Comparison of ENCODE assay signal across 39 cellular contexts in the genomic region with DNA sequence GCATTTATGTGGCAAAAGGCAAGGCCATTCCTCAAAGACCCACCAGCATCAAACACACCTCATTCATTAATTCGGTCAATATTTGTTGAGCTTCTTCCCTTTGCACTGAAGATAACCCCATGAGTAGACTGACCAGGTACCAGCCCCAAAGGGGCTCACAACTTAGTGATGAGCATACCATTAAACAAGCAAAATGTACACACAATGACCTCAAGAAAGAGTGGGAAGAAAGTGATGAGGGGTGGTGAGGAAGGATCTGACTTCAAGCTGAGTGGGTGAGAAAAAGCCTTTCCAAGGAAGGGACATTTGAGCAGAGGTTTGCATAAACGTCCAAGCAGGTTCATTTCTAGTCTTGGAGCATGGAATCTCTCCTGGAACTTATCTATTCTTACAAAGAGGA.
"Had no signal": no experiment of that assay in that cellular context is flagged by ENCODE, and none has a peak within 500 bp of the region (broad histone marks: within the 10 kb centered on the region; RNA-seq: fewer than 3 reads in every experiment).

No MANE protein-coding gene starts in this region.

- H3K36me3 ChIP-seq: adrenal gland, ascending aorta, brain microvascular endothelial cell, breast epithelium, cardiac muscle cell had no signal

- H3K27ac Mint-ChIP-seq: activated naive CD4-positive, alpha-beta T cell treated with anti-CD3 and anti-CD28 coated beads for 36 hours; activated naive CD4-positive, alpha-beta T cell treated with anti-CD3 and anti-CD28 coated beads, Interleukin-2, amount 10 ng/mL, durations not matched to agents 7 days and 5 days; activated naive CD4-positive, alpha-beta T cell treated with anti-CD3 and anti-CD28 coated beads, Interleukin-2, amount 50 U/mL, for 24 hours; activated naive CD4-positive, alpha-beta T cell treated with anti-CD3 and anti-CD28 coated beads, Interleukin-2, amount 50 U/mL, for 72 hours; activated naive CD8-positive, alpha-beta T cell; activated naive CD8-positive, alpha-beta T cell treated with anti-CD3 and anti-CD28 coated beads for 36 hours; activated naive CD8-positive, alpha-beta T cell treated with anti-CD3 and anti-CD28 coated beads, Interleukin-2, amount 10 ng/mL, durations not matched to agents 7 days and 5 days; activated naive CD8-positive, alpha-beta T cell treated with anti-CD3 and anti-CD28 coated beads, Interleukin-2, amount 50 U/mL, for 24 hours; activated T-cell treated with anti-CD3 and anti-CD28 coated beads, Interleukin-2, amount 50 U/mL, for 24 hours; activated T-cell treated with anti-CD3 and anti-CD28 coated beads, Interleukin-2, amount 50 U/mL, for 72 hours; activated T-helper 1 cell treated with anti-CD3 and anti-CD28 coated beads, Interleukin-12 subunit alpha, Interleukin-12 subunit beta, Interleukin-2, Interleukin-4 antibody, amounts not matched to agents 30 ng/mL and 10 ng/mL and 1 ng/mL, durations not matched to agents 14 hours and 24 hours and 36 hours; activated T-helper 17 cell treated with anti-CD3 and anti-CD28 coated beads, Interleukin-2, amount 50 U/mL, for 72 hours; activated T-helper 2 cell treated with anti-CD3 and anti-CD28 coated beads, Interferon-gamma antibody, Interleukin-2, Interleukin-4, amounts not matched to agents 10 μg/mL and 5 μg/mL and 100 μg/mL, durations not matched to agents 14 hours and 24 hours and 36 hours; brain had no signal

- H3K4me3 ChIP-seq: adrenal gland, ascending aorta, body of pancreas, breast epithelium, cardiac muscle cell had no signal

- H3K27me3 ChIP-seq: adrenal gland, ascending aorta, body of pancreas, brain microvascular endothelial cell had no signal

- H3K27me3 Mint-ChIP-seq: activated naive CD4-positive, alpha-beta T cell treated with anti-CD3 and anti-CD28 coated beads, Interleukin-2, amount 10 ng/mL, durations not matched to agents 7 days and 5 days; activated naive CD8-positive, alpha-beta T cell; activated naive CD8-positive, alpha-beta T cell treated with anti-CD3 and anti-CD28 coated beads for 36 hours; activated naive CD8-positive, alpha-beta T cell treated with anti-CD3 and anti-CD28 coated beads, Interleukin-2, amount 10 ng/mL, durations not matched to agents 7 days and 5 days; activated naive CD8-positive, alpha-beta T cell treated with anti-CD3 and anti-CD28 coated beads, Interleukin-2, amount 50 U/mL, for 24 hours; activated T-cell treated with anti-CD3 and anti-CD28 coated beads, Interleukin-2, amount 50 U/mL, for 24 hours; activated T-helper 17 cell treated with anti-CD3 and anti-CD28 coated beads, Interleukin-2, amount 50 U/mL, for 72 hours; central memory CD8-positive, alpha-beta T cell had no signal

- H3K4me1 ChIP-seq: ascending aorta, breast epithelium had no signal

- ATAC-seq: activated naive CD4-positive, alpha-beta T cell treated with anti-CD3 and anti-CD28 coated beads, Interleukin-2, amount 50 U/mL, for 72 hours; activated naive CD8-positive, alpha-beta T cell treated with anti-CD3 and anti-CD28 coated beads, Interleukin-2, amount 50 U/mL, for 24 hours; activated T-cell treated with anti-CD3 and anti-CD28 coated beads, Interleukin-2, amount 50 U/mL, for 4 hours; activated T-cell treated with anti-CD3 and anti-CD28 coated beads, Interleukin-2, amount 50 U/mL, for 72 hours; activated T-helper 17 cell treated with anti-CD3 and anti-CD28 coated beads, Interleukin-2, amount 50 U/mL, for 72 hours; body of pancreas had no signal

- H3K36me3 Mint-ChIP-seq: activated naive CD4-positive, alpha-beta T cell treated with anti-CD3 and anti-CD28 coated beads, Interleukin-2, amount 10 ng/mL, durations not matched to agents 7 days and 5 days; activated naive CD4-positive, alpha-beta T cell treated with anti-CD3 and anti-CD28 coated beads, Interleukin-2, amount 50 U/mL, for 24 hours; activated naive CD4-positive, alpha-beta T cell treated with anti-CD3 and anti-CD28 coated beads, Interleukin-2, amount 50 U/mL, for 72 hours; activated naive CD8-positive, alpha-beta T cell; activated naive CD8-positive, alpha-beta T cell treated with anti-CD3 and anti-CD28 coated beads for 36 hours; activated naive CD8-positive, alpha-beta T cell treated with anti-CD3 and anti-CD28 coated beads, Interleukin-2, amount 10 ng/mL, durations not matched to agents 7 days and 5 days; brain had no signal

- H3K4me1 Mint-ChIP-seq: activated naive CD4-positive, alpha-beta T cell treated with anti-CD3 and anti-CD28 coated beads, Interleukin-2, amount 10 ng/mL, durations not matched to agents 7 days and 5 days; activated naive CD4-positive, alpha-beta T cell treated with anti-CD3 and anti-CD28 coated beads, Interleukin-2, amount 50 U/mL, for 24 hours; activated naive CD8-positive, alpha-beta T cell treated with anti-CD3 and anti-CD28 coated beads for 36 hours; activated naive CD8-positive, alpha-beta T cell treated with anti-CD3 and anti-CD28 coated beads, Interleukin-2, amount 10 ng/mL, durations not matched to agents 7 days and 5 days; activated naive CD8-positive, alpha-beta T cell treated with anti-CD3 and anti-CD28 coated beads, Interleukin-2, amount 50 U/mL, for 24 hours; activated T-helper 17 cell treated with anti-CD3 and anti-CD28 coated beads, Interleukin-2, amount 50 U/mL, for 72 hours; central memory CD8-positive, alpha-beta T cell had no signal

- DNase-seq: activated effector memory CD4-positive, alpha-beta T cell treated with anti-CD3 and anti-CD28 coated beads, Interleukin-2, amount 50 U/mL, for 16 hours; activated effector memory CD4-positive, alpha-beta T cell treated with Interleukin-2 at 50 U/mL for 16 hours; activated gamma-delta T cell; activated gamma-delta T cell treated with Interleukin-2 at 50 U/mL for 16 hours; activated naive CD4-positive, alpha-beta T cell; activated naive CD4-positive, alpha-beta T cell treated with anti-CD3 and anti-CD28 coated beads for 36 hours; activated naive CD4-positive, alpha-beta T cell treated with anti-CD3 and anti-CD28 coated beads, Interleukin-2, amount 10 ng/mL, durations not matched to agents 7 days and 5 days; activated naive CD4-positive, alpha-beta T cell treated with anti-CD3 and anti-CD28 coated beads, Interleukin-2, amount 50 U/mL, for 16 hours; activated naive CD4-positive, alpha-beta T cell treated with Interleukin-2 at 50 U/mL for 16 hours; activated naive CD8-positive, alpha-beta T cell treated with anti-CD3 and anti-CD28 coated beads for 36 hours; activated naive CD8-positive, alpha-beta T cell treated with anti-CD3 and anti-CD28 coated beads, Interleukin-2, amount 10 ng/mL, durations not matched to agents 7 days and 5 days; activated naive CD8-positive, alpha-beta T cell treated with anti-CD3 and anti-CD28 coated beads, Interleukin-2, amount 50 U/mL, for 24 hours; activated T-cell treated with anti-CD3 and anti-CD28 coated beads, Interleukin-2, amount 50 U/mL, for 1 hour; activated T-cell treated with anti-CD3 and anti-CD28 coated beads, Interleukin-2, amount 50 U/mL, for 24 hours; activated T-cell treated with anti-CD3 and anti-CD28 coated beads, Interleukin-2, amount 50 U/mL, for 4 hours; activated T-cell treated with anti-CD3 and anti-CD28 coated beads, Interleukin-2, amount 50 U/mL, for 48 hours; activated T-cell treated with anti-CD3 and anti-CD28 coated beads, Interleukin-2, amount 50 U/mL, for 72 hours; adrenal gland; amniotic stem cell; amygdala; anterior cingulate cortex; aorta; body of pancreas; brain microvascular endothelial cell; caudate nucleus; central memory CD4-positive, alpha-beta T cell; cerebellar nuclear complex had no signal

- H3K27ac ChIP-seq: adrenal gland, ascending aorta, body of pancreas, brain microvascular endothelial cell, breast epithelium, cardiac muscle cell had no signal

- H3K9me3 Mint-ChIP-seq: activated naive CD8-positive, alpha-beta T cell treated with anti-CD3 and anti-CD28 coated beads, Interleukin-2, amount 10 ng/mL, durations not matched to agents 7 days and 5 days; activated T-cell treated with anti-CD3 and anti-CD28 coated beads, Interleukin-2, amount 50 U/mL, for 4 hours; activated T-cell treated with anti-CD3 and anti-CD28 coated beads, Interleukin-2, amount 50 U/mL, for 72 hours had no signal

- FAIRE-seq: astrocyte had no signal

- H3K4me3 Mint-ChIP-seq: activated naive CD4-positive, alpha-beta T cell treated with anti-CD3 and anti-CD28 coated beads for 36 hours; activated naive CD4-positive, alpha-beta T cell treated with anti-CD3 and anti-CD28 coated beads, Interleukin-2, amount 10 ng/mL, durations not matched to agents 7 days and 5 days; activated naive CD4-positive, alpha-beta T cell treated with anti-CD3 and anti-CD28 coated beads, Interleukin-2, amount 50 U/mL, for 24 hours; activated naive CD8-positive, alpha-beta T cell; activated naive CD8-positive, alpha-beta T cell treated with anti-CD3 and anti-CD28 coated beads for 36 hours; activated naive CD8-positive, alpha-beta T cell treated with anti-CD3 and anti-CD28 coated beads, Interleukin-2, amount 10 ng/mL, durations not matched to agents 7 days and 5 days; activated naive CD8-positive, alpha-beta T cell treated with anti-CD3 and anti-CD28 coated beads, Interleukin-2, amount 50 U/mL, for 24 hours; activated T-cell treated with anti-CD3 and anti-CD28 coated beads, Interleukin-2, amount 50 U/mL, for 24 hours; activated T-cell treated with anti-CD3 and anti-CD28 coated beads, Interleukin-2, amount 50 U/mL, for 4 hours; activated T-cell treated with anti-CD3 and anti-CD28 coated beads, Interleukin-2, amount 50 U/mL, for 72 hours; activated T-helper 1 cell treated with anti-CD3 and anti-CD28 coated beads, Interleukin-12 subunit alpha, Interleukin-12 subunit beta, Interleukin-2, Interleukin-4 antibody, amounts not matched to agents 30 ng/mL and 10 ng/mL and 1 ng/mL, durations not matched to agents 14 hours and 24 hours and 36 hours; activated T-helper 17 cell treated with anti-CD3 and anti-CD28 coated beads, Interleukin-2, amount 50 U/mL, for 72 hours; brain; central memory CD8-positive, alpha-beta T cell had no signal

- H3K9me3 ChIP-seq: adrenal gland, ascending aorta, body of pancreas, breast epithelium had no signal
